Comparison of ENCODE assay signal across 24 cellular contexts in the genomic region with DNA sequence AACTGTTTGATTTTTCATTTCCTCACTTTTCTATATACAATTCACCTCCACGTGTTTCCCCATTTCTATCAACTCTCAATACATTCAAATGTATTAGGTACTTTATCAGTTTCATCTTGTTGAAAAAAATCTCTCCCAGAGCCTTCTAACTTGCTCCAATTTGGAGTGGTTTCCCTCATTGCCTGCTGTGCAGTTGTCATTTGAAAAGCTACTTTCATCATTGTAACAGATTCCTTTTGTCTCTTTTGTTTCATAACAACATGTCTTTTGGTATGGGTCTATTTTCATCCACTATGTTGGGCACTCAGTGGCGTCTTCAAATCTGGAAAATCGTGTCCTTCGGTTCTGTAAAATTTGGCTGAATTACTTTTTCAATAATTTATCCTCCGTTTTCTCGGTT.
"Had no signal": no experiment of that assay in that cellular context is flagged by ENCODE, and none has a peak within 500 bp of the region (broad histone marks: within the 10 kb centered on the region; RNA-seq: fewer than 3 reads in every experiment).

No MANE protein-coding gene starts in this region.

- H3K36me3 ChIP-seq: neutrophil, uterus had no signal

- H3K4me1 Mint-ChIP-seq: activated naive CD8-positive, alpha-beta T cell treated with anti-CD3 and anti-CD28 coated beads, Interleukin-2, amount 50 U/mL, for 24 hours; activated T-helper 17 cell treated with anti-CD3 and anti-CD28 coated beads, Interleukin-2, amount 50 U/mL, for 72 hours; nephron had no signal

- H3K4me1 ChIP-seq: breast epithelium, foreskin keratinocyte, right lobe of liver, uterus had no signal

- H3K9me3 ChIP-seq: breast epithelium, heart right ventricle, left ventricle myocardium inferior, neutrophil, right lobe of liver, uterus had no signal

- DNase-seq: activated CD4-positive, alpha-beta T cell treated with anti-CD3 and anti-CD28 coated beads, Interleukin-2, amount 50 U/mL, for 1 hour; activated CD8-positive, alpha-beta T cell treated with anti-CD3 and anti-CD28 coated beads for 36 hours; activated gamma-delta T cell treated with Interleukin-2 at 50 U/mL for 16 hours; activated naive CD4-positive, alpha-beta T cell treated with anti-CD3 and anti-CD28 coated beads, Interleukin-2, amount 50 U/mL, for 16 hours; activated naive CD8-positive, alpha-beta T cell treated with anti-CD3 and anti-CD28 coated beads, Interleukin-2, amount 50 U/mL, for 24 hours; activated T-cell treated with anti-CD3 and anti-CD28 coated beads, Interleukin-2, amount 50 U/mL, for 4 hours; amygdala; central memory CD4-positive, alpha-beta T cell; foreskin keratinocyte; heart right ventricle; left ventricle myocardium inferior; right lobe of liver; stimulated activated CD4-positive, alpha-beta T cell treated with anti-CD3 and anti-CD28 coated beads, Interleukin-2, amount 100 ng/mL, for 48 hours; stimulated activated naive CD4-positive, alpha-beta T cell treated with Interleukin-2 at 50 U/mL for 16 hours; T-helper 2 cell; uterus had no signal

- H3K9me3 Mint-ChIP-seq: activated CD8-positive, alpha-beta T cell treated with anti-CD3 and anti-CD28 coated beads for 36 hours; activated naive CD8-positive, alpha-beta T cell treated with anti-CD3 and anti-CD28 coated beads, Interleukin-2, amount 50 U/mL, for 24 hours; activated T-cell treated with anti-CD3 and anti-CD28 coated beads, Interleukin-2, amount 50 U/mL, for 4 hours; activated T-helper 17 cell treated with anti-CD3 and anti-CD28 coated beads, Interleukin-2, amount 50 U/mL, for 72 hours; nephron; type B pancreatic cell had no signal

- H3K27ac ChIP-seq: breast epithelium, foreskin keratinocyte, heart right ventricle, left ventricle myocardium inferior, neutrophil, right lobe of liver, uterus had no signal

- ATAC-seq: activated CD8-positive, alpha-beta T cell treated with anti-CD3 and anti-CD28 coated beads for 36 hours; activated naive CD8-positive, alpha-beta T cell treated with anti-CD3 and anti-CD28 coated beads, Interleukin-2, amount 50 U/mL, for 24 hours; activated T-cell treated with anti-CD3 and anti-CD28 coated beads, Interleukin-2, amount 50 U/mL, for 4 hours; activated T-helper 17 cell treated with anti-CD3 and anti-CD28 coated beads, Interleukin-2, amount 50 U/mL, for 72 hours; esophagus mucosa; foreskin keratinocyte; heart right ventricle; right lobe of liver had no signal

- H3K4me3 ChIP-seq: breast epithelium, heart right ventricle, left ventricle myocardium inferior, lung, right lobe of liver, uterus had no signal

- H3K4me3 Mint-ChIP-seq: activated CD8-positive, alpha-beta T cell treated with anti-CD3 and anti-CD28 coated beads for 36 hours; activated naive CD8-positive, alpha-beta T cell treated with anti-CD3 and anti-CD28 coated beads, Interleukin-2, amount 50 U/mL, for 24 hours; activated T-cell treated with anti-CD3 and anti-CD28 coated beads, Interleukin-2, amount 50 U/mL, for 4 hours; activated T-helper 17 cell treated with anti-CD3 and anti-CD28 coated beads, Interleukin-2, amount 50 U/mL, for 72 hours; nephron; type B pancreatic cell had no signal

- H3K27me3 Mint-ChIP-seq: activated CD8-positive, alpha-beta T cell treated with anti-CD3 and anti-CD28 coated beads for 36 hours; activated naive CD8-positive, alpha-beta T cell treated with anti-CD3 and anti-CD28 coated beads, Interleukin-2, amount 50 U/mL, for 24 hours; activated T-helper 17 cell treated with anti-CD3 and anti-CD28 coated beads, Interleukin-2, amount 50 U/mL, for 72 hours; progenitor cell of endocrine pancreas; type B pancreatic cell had no signal

- H3K27ac Mint-ChIP-seq: activated CD8-positive, alpha-beta T cell treated with anti-CD3 and anti-CD28 coated beads for 36 hours; activated naive CD8-positive, alpha-beta T cell treated with anti-CD3 and anti-CD28 coated beads, Interleukin-2, amount 50 U/mL, for 24 hours; activated T-helper 17 cell treated with anti-CD3 and anti-CD28 coated beads, Interleukin-2, amount 50 U/mL, for 72 hours; nephron; progenitor cell of endocrine pancreas; type B pancreatic cell had no signal

- H3K27me3 ChIP-seq: breast epithelium, foreskin keratinocyte, heart right ventricle, neutrophil, right lobe of liver, uterus had no signal
